29 cellular contexts compared by ENCODE assay signal in the genomic region with DNA sequence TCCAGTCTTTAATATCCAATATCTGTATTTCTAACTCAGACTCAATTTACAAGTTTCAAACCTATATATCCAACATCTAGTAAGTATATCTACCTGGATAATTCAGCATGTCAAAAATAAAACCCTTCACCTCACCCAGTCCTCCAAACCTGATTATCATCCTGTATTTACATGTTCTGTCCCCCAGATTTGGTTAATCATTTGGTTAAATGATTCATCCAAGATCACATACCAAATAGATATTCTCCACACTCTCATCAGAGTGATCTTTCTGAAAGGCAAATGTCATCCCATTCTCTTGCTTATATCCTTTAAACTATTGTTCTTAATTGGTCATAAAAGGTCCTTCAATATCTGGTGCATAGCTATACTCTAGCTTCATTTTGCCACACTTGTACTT.
"Had no signal": no experiment of that assay in that cellular context is flagged by ENCODE, and none has a peak within 500 bp of the region (broad histone marks: within the 10 kb centered on the region; RNA-seq: fewer than 3 reads in every experiment).

No MANE protein-coding gene starts in this region.

- H3K4me3 Mint-ChIP-seq: natural killer cell; nephron; neural progenitor cell; stimulated activated effector memory CD8-positive, alpha-beta T cell treated with anti-CD3 and anti-CD28 coated beads, Interleukin-12 subunit alpha, Interleukin-12 subunit beta, amount 100 ng/mL, for 72 hours; stimulated activated naive B cell treated with anti-CD40 and anti-IgM and Interleukin-4, amounts not matched to agents 10 μg/mL and 1 μg/mL and 100 μg/mL, for 72 hours; stimulated activated naive CD8-positive, alpha-beta T cell treated with anti-CD3 and anti-CD28 coated beads, Interleukin-15, Interleukin-2, amounts not matched to agents 100 ng/mL and 50 ng/mL, for 24 hours; type B pancreatic cell had no signal

- DNase-seq: natural killer cell; occipital lobe; ovary; posterior cingulate gyrus; psoas muscle; right cardiac atrium; right lobe of liver; sigmoid colon; small intestine; stimulated activated CD4-positive, alpha-beta T cell treated with anti-CD3 and anti-CD28 coated beads, Interleukin-15, amount 100 ng/mL, for 24 hours; stimulated activated CD4-positive, alpha-beta T cell treated with anti-CD3 and anti-CD28 coated beads, Interleukin-2, amount 100 ng/mL, for 24 hours; stimulated activated CD4-positive, alpha-beta T cell treated with anti-CD3 and anti-CD28 coated beads, Interleukin-2, amount 100 ng/mL, for 48 hours; stimulated activated CD4-positive, alpha-beta T cell treated with anti-CD3 and anti-CD28 coated beads, Interleukin-4, amount 100 ng/mL, for 24 hours; stimulated activated naive B cell treated with anti-CD40 and anti-IgM and Interleukin-4, amounts not matched to agents 10 μg/mL and 1 μg/mL and 100 μg/mL, for 72 hours; stimulated activated naive CD4-positive, alpha-beta T cell treated with Interleukin-2 at 50 U/mL for 16 hours; stomach; testis; tibial artery; transverse colon; upper lobe of right lung; uterus had no signal

- H3K27me3 Mint-ChIP-seq: progenitor cell of endocrine pancreas; stimulated activated naive B cell treated with anti-CD40 and anti-IgM and Interleukin-4, amounts not matched to agents 10 μg/mL and 1 μg/mL and 100 μg/mL, for 72 hours; stimulated activated naive CD8-positive, alpha-beta T cell treated with anti-CD3 and anti-CD28 coated beads, Interleukin-15, Interleukin-2, amounts not matched to agents 100 ng/mL and 50 ng/mL, for 24 hours; type B pancreatic cell had no signal

- H3K4me1 Mint-ChIP-seq: natural killer cell; stimulated activated effector memory CD8-positive, alpha-beta T cell treated with anti-CD3 and anti-CD28 coated beads, Interleukin-12 subunit alpha, Interleukin-12 subunit beta, amount 100 ng/mL, for 72 hours; stimulated activated naive B cell treated with anti-CD40 and anti-IgM and Interleukin-4, amounts not matched to agents 10 μg/mL and 1 μg/mL and 100 μg/mL, for 72 hours had no signal

- H3K79me2 ChIP-seq: parathyroid adenoma had no signal

- H3K4me1 ChIP-seq: parathyroid adenoma, sigmoid colon, suprapubic skin, testis, transverse colon, upper lobe of right lung, uterus had no signal

- H3K4me3 ChIP-seq: neural progenitor cell, ovary, psoas muscle, right lobe of liver, sigmoid colon, stomach, suprapubic skin, testis, tibial artery, transverse colon, upper lobe of right lung, uterus had no signal

- H3K36me3 ChIP-seq: neural progenitor cell, ovary, right lobe of liver, sigmoid colon, stomach, suprapubic skin, tibial artery, transverse colon, upper lobe of right lung, uterus had no signal

- H3K27ac Mint-ChIP-seq: natural killer cell; nephron; neural progenitor cell; progenitor cell of endocrine pancreas; stimulated activated effector memory CD8-positive, alpha-beta T cell treated with anti-CD3 and anti-CD28 coated beads, Interleukin-12 subunit alpha, Interleukin-12 subunit beta, amount 100 ng/mL, for 72 hours; stimulated activated naive B cell treated with anti-CD40 and anti-IgM and Interleukin-4, amounts not matched to agents 10 μg/mL and 1 μg/mL and 100 μg/mL, for 72 hours; stimulated activated naive CD8-positive, alpha-beta T cell treated with anti-CD3 and anti-CD28 coated beads, Interleukin-15, Interleukin-2, amounts not matched to agents 100 ng/mL and 50 ng/mL, for 24 hours; type B pancreatic cell had no signal

- H3K9ac ChIP-seq: neural progenitor cell, parathyroid adenoma had no signal

- H3K27me3 ChIP-seq: neural progenitor cell, ovary, right lobe of liver, sigmoid colon, stomach, suprapubic skin, testis, tibial artery, transverse colon, upper lobe of right lung, uterus had no signal

- H3K27ac ChIP-seq: neural progenitor cell, ovary, parathyroid adenoma, psoas muscle, right lobe of liver, sigmoid colon, stomach, suprapubic skin, testis, tibial artery, transverse colon, upper lobe of right lung, uterus had no signal

- H3K4me2 ChIP-seq: neural progenitor cell had no signal

- H2AFZ ChIP-seq: neural progenitor cell, parathyroid adenoma had no signal

- H3K9me3 ChIP-seq: ovary, psoas muscle, right lobe of liver, sigmoid colon, stomach, suprapubic skin, testis, tibial artery, transverse colon, upper lobe of right lung, uterus had no signal

- H3K36me3 Mint-ChIP-seq: natural killer cell; neural progenitor cell; stimulated activated effector memory CD8-positive, alpha-beta T cell treated with anti-CD3 and anti-CD28 coated beads, Interleukin-12 subunit alpha, Interleukin-12 subunit beta, amount 100 ng/mL, for 72 hours; stimulated activated naive B cell treated with anti-CD40 and anti-IgM and Interleukin-4, amounts not matched to agents 10 μg/mL and 1 μg/mL and 100 μg/mL, for 72 hours; type B pancreatic cell had no signal

- FAIRE-seq: small intestine had no signal

- H3K9me3 Mint-ChIP-seq: nephron; neural progenitor cell; stimulated activated naive B cell treated with anti-CD40 and anti-IgM and Interleukin-4, amounts not matched to agents 10 μg/mL and 1 μg/mL and 100 μg/mL, for 72 hours; stimulated activated naive CD8-positive, alpha-beta T cell treated with anti-CD3 and anti-CD28 coated beads, Interleukin-15, Interleukin-2, amounts not matched to agents 100 ng/mL and 50 ng/mL, for 24 hours; type B pancreatic cell had no signal
